ENCODE assay signal across 18 cellular contexts in the genomic region with DNA sequence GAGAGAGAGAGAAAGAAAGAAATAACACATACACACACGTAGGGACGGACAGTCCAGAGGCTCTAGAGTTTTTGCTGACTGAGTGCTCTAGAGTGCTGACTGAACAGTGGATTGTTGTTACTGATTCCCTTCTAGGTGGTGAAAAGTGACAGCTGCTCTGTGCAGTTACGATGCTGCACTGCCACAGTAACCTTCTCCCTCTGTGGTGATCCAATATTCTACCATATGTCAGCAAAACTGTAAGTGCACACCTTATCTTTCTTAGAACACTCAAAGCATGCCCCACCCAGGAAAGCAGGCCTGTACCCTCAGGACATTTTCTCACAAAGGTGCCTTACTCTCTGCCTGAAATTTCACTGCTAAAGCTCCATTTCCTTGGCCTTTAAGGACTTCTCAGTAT.
A peak's percentile ranks its signal among the peaks of the same experiment; 100 is the strongest.
DNase-seq lines count a peak whose midpoint lies in the region; ATAC-seq, FAIRE-seq and TF ChIP-seq lines count a peak whose summit lies in the region.
"Had no signal": no experiment of that assay in that cellular context is flagged by ENCODE, and none has a peak within 500 bp of the region (broad histone marks: within the 10 kb centered on the region; RNA-seq: fewer than 3 reads in every experiment).

No MANE protein-coding gene starts in this region.

- ATAC-seq in A549 = no peak
- no peak for ATAC-seq in GM19397 (IDR thresholded peaks at IDR 0.05; ENCODE audit: unreplicated experiment)
- ATAC-seq: GM12878 had no signal

- H3K4me1 ChIP-seq in A549 = peaks cover 5% of the 10 kb centered on the region
- H3K4me1 ChIP-seq: HAP-1 had no signal

- H3K9me3 ChIP-seq in A549 = peaks cover 2% of the 10 kb centered on the region; the same call in 2 of the 3 replicates
- H3K9me3 ChIP-seq: BLaER1, HAP-1 had no signal

- CTCF ChIA-PET in A549 (lab: Yijun Ruan, JAX) = interaction anchor here (0.7 kb wide), 1 partner anchor 10 kb away, joined by 4 read pairs; no protein-coding TSS in a partner anchor

- H3K4me3 ChIP-seq in A549 = no peak overlapping the region
- H3K4me3 ChIP-seq: BLaER1, GM12878, GM23248, HAP-1 had no signal

- POLR2A ChIA-PET in A549 (lab: Yijun Ruan, JAX) = no interaction called here

- 74% methylated on average over 3 of the region's 3 CpGs for WGBS in A549 (ENCODE audit: missing lambda C conversion rate)

- DNase-seq in NCI-H82 (lab: John Stamatoyannopoulos, UW) (peak; percentile 10), NCI-H82 treated with DMSO at 0.1 percent for 48 hours (lab: John Stamatoyannopoulos, UW; ENCODE audit: unreplicated experiment) (no peak), A549 (ENCODE audit: low read depth in 1 of 2, low spot score in 1 of 2) (no peak), NCI-H1694 treated with DMSO at 0.1 percent for 48 hours (lab: John Stamatoyannopoulos, UW) (peak; percentile 72), NCI-H524 treated with DMSO at 0.1 percent for 48 hours (lab: John Stamatoyannopoulos, UW) (peak; percentile 36), T-helper 9 cell (no peak), HuH-7.5 (ENCODE audit: low spot score) (no peak)
- DNase-seq: CD4-positive, alpha-beta memory T cell; DMS53; DND-41; EL; GM23248 had no signal

- H3K4me2 ChIP-seq in A549 = no peak overlapping the region
- H3K4me2 ChIP-seq: BLaER1 had no signal

- no peak for FAIRE-seq in A549 (lab: Jason Lieb, UNC)
- FAIRE-seq: GM12878, HTR-8/SVneo had no signal

- TF ChIP-seq POLR2A in A549 (IDR thresholded peaks at IDR 0.05; ENCODE audit: low read length) = no peak

- no peak for TF ChIP-seq EP300 in A549 (IDR thresholded peaks at IDR 0.05)

- no peak overlapping the region for H3K27ac ChIP-seq in A549
- H3K27ac ChIP-seq: 22Rv1, BLaER1, GM23248 had no signal

- no peak for TF ChIP-seq CTCF in A549 (IDR thresholded peaks at IDR 0.05)

- TF ChIP-seq RAD21 in A549 (conservative IDR thresholded peaks at IDR 0.05 in 1 of 2, IDR thresholded peaks at IDR 0.05 in 1 of 2) = no peak

TF ChIP-seq in A549, 52 proteins besides CTCF, POLR2A, EP300 and RAD21:
- TF ChIP-seq EHMT2 (IDR thresholded peaks at IDR 0.05; ENCODE audit: low read depth) = no peak
- peak; percentile 40 for TF ChIP-seq MAFK (IDR thresholded peaks at IDR 0.05; ENCODE audit: partially characterized antibody)
TF ChIP-seq in A549: peak in this region for 1.

Comparison
In these comparisons a context has a peak if more than half of its experiments do, and no peak if none do; other contexts are left out.
1. DNase-seq: peak in NCI-H82 (single experiment), NCI-H1694 treated with DMSO at 0.1 percent for 48 hours (single experiment) and NCI-H524 treated with DMSO at 0.1 percent for 48 hours (single experiment); none in NCI-H82 treated with DMSO at 0.1 percent for 48 hours (single experiment), A549 (0 of 2), T-helper 9 cell (single experiment) and HuH-7.5 (single experiment).